ENCODE assay signal across 12 cellular contexts in genomic region chr10:132654121-132654571, GRCh38.
DNase-seq lines count a peak whose midpoint lies in the region; ATAC-seq and TF ChIP-seq lines count a peak whose summit lies in the region.
"Had no signal": no experiment of that assay in that cellular context is flagged by ENCODE, and none has a peak within 500 bp of the region (broad histone marks: within the 10 kb centered on the region; RNA-seq: fewer than 3 reads in every experiment).

No MANE protein-coding gene starts in this region.

- ATAC-seq in Right ventricle myocardium superior (ENCODE audit: poor library complexity) (no peak), right cardiac atrium (no peak), aorta (ENCODE audit: low FRiP score) (no peak), HG03571 (IDR thresholded peaks at IDR 0.05; ENCODE audit: unreplicated experiment) (no peak)
- ATAC-seq in effector memory CD8-positive, alpha-beta T cell (replicated peaks) = no peak

- H3K4me3 Mint-ChIP-seq in effector memory CD8-positive, alpha-beta T cell = no peak overlapping the region
- H3K4me3 Mint-ChIP-seq: CD4-positive, alpha-beta memory T cell had no signal

- H3K36me3 Mint-ChIP-seq in effector memory CD8-positive, alpha-beta T cell (ENCODE audit: insufficient read depth) = peaks cover 2% of the 10 kb centered on the region

- H2AFZ ChIP-seq in neuronal stem cell (ENCODE audit: low read length) = no peak overlapping the region
- H2AFZ ChIP-seq: GM23248 had no signal

- H3K27me3 ChIP-seq in right cardiac atrium (ENCODE audit: control insufficient read depth, insufficient read depth) (no peaks in the 10 kb centered on the region), neuronal stem cell (ENCODE audit: control insufficient read depth in 3 of 3, insufficient read depth in 3 of 3, low read depth in 1 of 3, low read length in 3 of 3) (no peaks in the 10 kb centered on the region), aorta (ENCODE audit: control insufficient read depth in 1 of 2, insufficient read depth in 2 of 2, low read length in 1 of 2) (no peaks in the 10 kb centered on the region), stomach (no peaks in the 10 kb centered on the region)
- H3K27me3 ChIP-seq: SJCRH30 had no signal

- peaks cover 4 to 5% of the 10 kb centered on the region in 2 donors for H3K4me1 Mint-ChIP-seq in effector memory CD8-positive, alpha-beta T cell (ENCODE audit: low read depth in 2 of 2)

- H2AK5ac ChIP-seq in neuronal stem cell (ENCODE audit: low read depth, low read length) = peak overlapping the region; percentile 66

- no peak overlapping the region for H2BK15ac ChIP-seq in neuronal stem cell (ENCODE audit: low read length)

- H3K4ac ChIP-seq in neuronal stem cell (ENCODE audit: low read length) = no peak overlapping the region

- H3K4me2 ChIP-seq in neuronal stem cell (ENCODE audit: insufficient read depth, low read length, poor library complexity, severe bottlenecking) = no peak overlapping the region
- H3K4me2 ChIP-seq: KMS-11 had no signal

- H3K27ac ChIP-seq in right cardiac atrium (ENCODE audit: low read length) (no peak overlapping the region), neuronal stem cell (replicated peaks; ENCODE audit: low read length) (no peak overlapping the region), aorta (ENCODE audit: low read depth in 1 of 2, low read length in 2 of 2) (no peak overlapping the region), stomach (no peak overlapping the region)
- H3K27ac ChIP-seq: GM23248, KMS-11, SJCRH30 had no signal

- no peak overlapping the region for H4K8ac ChIP-seq in neuronal stem cell (ENCODE audit: low read depth, low read length)

- TF ChIP-seq CTCF in stomach (IDR thresholded peaks at IDR 0.05) = no peak

- peak overlapping the region; percentile 32 to 41 for H3K27ac Mint-ChIP-seq in effector memory CD8-positive, alpha-beta T cell

- H3K4me1 ChIP-seq in right cardiac atrium (ENCODE audit: control insufficient read depth, insufficient read depth, low read length) (no peaks in the 10 kb centered on the region), neuronal stem cell (ENCODE audit: control insufficient read depth in 2 of 2, insufficient read depth in 1 of 2, low read depth in 1 of 2, low read length in 2 of 2) (peaks cover 0 to 1% of the 10 kb centered on the region in 2 donors), aorta (ENCODE audit: control insufficient read depth in 1 of 2, insufficient read depth in 2 of 2, low read length in 2 of 2) (no peaks in the 10 kb centered on the region), stomach (peaks cover 0 to 17% (median 4%) of the 10 kb centered on the region in 4 donors)
- H3K4me1 ChIP-seq: SJCRH30 had no signal

- H3K23ac ChIP-seq in neuronal stem cell (ENCODE audit: low read depth, low read length, poor library complexity) = no peak overlapping the region

- H2BK120ac ChIP-seq in neuronal stem cell (ENCODE audit: low read depth, low read length) = no peak overlapping the region

- peaks cover 5% of the 10 kb centered on the region for H3K79me1 ChIP-seq in neuronal stem cell (ENCODE audit: low read depth, low read length)

- H3K36me3 ChIP-seq in neuronal stem cell (replicated peaks in 1 of 2; ENCODE audit: control insufficient read depth in 2 of 2, insufficient read depth in 2 of 2, low read length in 2 of 2) = no peaks in the 10 kb centered on the region
- H3K36me3 ChIP-seq in aorta (ENCODE audit: control insufficient read depth in 1 of 2, insufficient read depth in 2 of 2, low read length in 1 of 2) = no peaks in the 10 kb centered on the region
- H3K36me3 ChIP-seq in stomach = peaks cover 4 to 75% (median 61%) of the 10 kb centered on the region in 4 donors
- H3K36me3 ChIP-seq: SJCRH30 had no signal

- H2BK5ac ChIP-seq in neuronal stem cell (ENCODE audit: low read length) = peak overlapping the region; percentile 57

- H3K14ac ChIP-seq in neuronal stem cell (ENCODE audit: low read length) = peak overlapping the region; percentile 64

- H3K4me3 ChIP-seq in right cardiac atrium (ENCODE audit: low read length) = no peak overlapping the region
- H3K4me3 ChIP-seq in neuronal stem cell (ENCODE audit: low read length in 2 of 2) = no peak overlapping the region
- H3K4me3 ChIP-seq in aorta (ENCODE audit: low read length in 2 of 2) = no peak overlapping the region
- H3K4me3 ChIP-seq in stomach = no peak overlapping the region
- H3K4me3 ChIP-seq: GM23248, SJCRH30 had no signal

- no peak for TF ChIP-seq EP300 in stomach (IDR thresholded peaks at IDR 0.05)

- intact Hi-C loops in Right ventricle myocardium superior (cut with DNase I) (loop anchor here (10.0 kb wide), 1 partner anchor 471 kb away; no protein-coding TSS in a partner anchor), right cardiac atrium (cut with DNase I) (loop anchor here in 1 of 4 donors (10.0 kb wide), 2 partner anchors 181 to 471 kb away; no protein-coding TSS in a partner anchor), aorta (cut with DNase I) (no loop called here), stomach (cut with DNase I; ENCODE audit: low total_unique reads) (loop anchor here (10.0 kb wide), 1 partner anchor 131 kb away; the partner anchor contains the start of gene NKX6-2)

- H4K91ac ChIP-seq in neuronal stem cell (ENCODE audit: low read depth, low read length, poor library complexity) = no peak overlapping the region

- DNase-seq in Right ventricle myocardium superior = peak; percentile 28
- DNase-seq in right cardiac atrium = no peak
- no peak for DNase-seq in effector memory CD8-positive, alpha-beta T cell
- no peak for DNase-seq in neuronal stem cell (ENCODE audit: low spot score)
- peak; percentile 42 to 70 for DNase-seq in aorta
- DNase-seq in stomach = no peak
- DNase-seq in anterior cingulate cortex (lab: John Stamatoyannopoulos, UW) = no peak

- no peaks in the 10 kb centered on the region for H3K27me3 Mint-ChIP-seq in effector memory CD8-positive, alpha-beta T cell
- H3K27me3 Mint-ChIP-seq: CD4-positive, alpha-beta memory T cell had no signal

- H3K9me3 ChIP-seq in right cardiac atrium (ENCODE audit: control insufficient read depth, low read length) = no peaks in the 10 kb centered on the region
- no peaks in the 10 kb centered on the region for H3K9me3 ChIP-seq in neuronal stem cell (replicated peaks in 1 of 2; ENCODE audit: control insufficient read depth in 2 of 2, insufficient read depth in 1 of 2, low read depth in 1 of 2, low read length in 2 of 2)
- H3K9me3 ChIP-seq in aorta (ENCODE audit: control insufficient read depth, low read length) = no peaks in the 10 kb centered on the region
- no peaks in the 10 kb centered on the region for H3K9me3 ChIP-seq in stomach
- H3K9me3 ChIP-seq: SJCRH30 had no signal

- peak overlapping the region; percentile 24 for H3K18ac ChIP-seq in neuronal stem cell (ENCODE audit: low read length)

- H3K9me3 Mint-ChIP-seq in effector memory CD8-positive, alpha-beta T cell = no peaks in the 10 kb centered on the region
- H3K9me3 Mint-ChIP-seq: CD4-positive, alpha-beta memory T cell had no signal

- TF ChIP-seq POLR2A in stomach (IDR thresholded peaks at IDR 0.05) = no peak

- WGBS in right cardiac atrium = 92% methylated on average over 12 of the region's 12 CpGs
- no CpG with 5 or more reads among the region's 12 CpGs for WGBS in neuronal stem cell (ENCODE audit: extremely low coverage in 2 of 2, insufficient read length in 2 of 2, insufficient replicate concordance in 1 of 2), 2 donors
- WGBS in aorta, 2 donors = 88 to 93% methylated on average over 12 of the region's 12 CpGs
- 90 to 92% (median 91%) methylated on average over 7 to 12 of the region's 12 CpGs for WGBS in stomach, 5 donors

- peak overlapping the region; percentile 52 for H2BK12ac ChIP-seq in neuronal stem cell (ENCODE audit: low read length)

- H3K9ac ChIP-seq in neuronal stem cell (ENCODE audit: low read depth, low read length, poor library complexity) = no peak overlapping the region
- H3K9ac ChIP-seq: GM23248, KMS-11 had no signal

Comparison
In these comparisons a context has a peak if more than half of its experiments do, and no peak if none do; other contexts are left out.
1. DNase-seq: peak in Right ventricle myocardium superior (single experiment) and aorta (2 of 2); none in right cardiac atrium (0 of 3), effector memory CD8-positive, alpha-beta T cell (0 of 3), neuronal stem cell (single experiment), stomach (single experiment) and anterior cingulate cortex (0 of 58).
2. intact Hi-C loops: an anchor here in Right ventricle myocardium superior (10.0 kb wide) and stomach (10.0 kb wide); none called in aorta.